In the genomic region with DNA sequence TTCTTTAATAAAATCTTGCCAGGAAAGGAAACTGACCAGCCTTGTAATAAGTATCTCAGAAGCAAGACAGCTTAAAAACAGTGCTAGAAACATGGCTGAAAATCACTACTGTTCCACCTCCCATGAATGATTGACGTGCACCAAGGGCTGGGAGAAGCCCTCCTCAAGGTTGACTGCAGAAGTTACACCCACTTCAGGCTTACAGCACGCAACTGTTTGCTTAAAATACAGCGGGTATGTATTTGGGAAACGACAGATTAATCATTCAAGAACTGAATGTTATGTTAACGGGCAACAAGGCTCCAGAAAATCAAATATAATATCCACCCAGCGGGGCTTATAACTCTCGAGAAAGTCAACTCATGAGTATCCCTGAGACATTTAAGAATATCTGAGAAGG, we compare ENCODE assay signal across 16 cellular contexts. TPM values are rescaled to one million over a fixed set of nuclear protein-coding genes. Genes with fewer than 3 reads are reported as not detected.
DNase-seq lines count a peak whose midpoint lies in the region; ATAC-seq, FAIRE-seq and TF ChIP-seq lines count a peak whose summit lies in the region.
"Had no signal": no experiment of that assay in that cellular context is flagged by ENCODE, and none has a peak within 500 bp of the region (broad histone marks: within the 10 kb centered on the region; RNA-seq: fewer than 3 reads in every experiment).

No MANE protein-coding gene starts in this region.

- ATAC-seq in gastrocnemius medialis = no peak
- ATAC-seq: CD8-positive, alpha-beta T cell had no signal

- 46 to 51% methylated on average over 7 of the region's 7 CpGs for WGBS in thyroid gland, 2 donors

- FAIRE-seq in RCC 7860 (lab: Jason Lieb, UNC) = peak; percentile 62

- no peak for DNase-seq in HEK293T (ENCODE audit: extremely low spot score)
- DNase-seq in RCC 7860 (ENCODE audit: low spot score) = peak; percentile 40
- peak; percentile 85 for DNase-seq in kidney tubule cell (ENCODE audit: low spot score)
- peak; percentile 30 to 31 for DNase-seq in thyroid gland
- no peak for DNase-seq in nucleus accumbens (lab: John Stamatoyannopoulos, UW)
- DNase-seq in gastrocnemius medialis = no peak
- no peak for DNase-seq in NCI-H1436 (lab: John Stamatoyannopoulos, UW)
- DNase-seq: CD8-positive, alpha-beta T cell; GOT3; HFFc6; NCI-H1105 treated with DMSO at 0.1 percent for 48 hours; NCI-H1930; NCI-H524 treated with DMSO at 0.1 percent for 48 hours; OCI-M1; SK-N-SH had no signal

- peak overlapping the region; percentile 71 to 88 (median 78) for H3K27ac ChIP-seq in thyroid gland
- H3K27ac ChIP-seq in gastrocnemius medialis = no peak overlapping the region
- H3K27ac ChIP-seq: RWPE1 had no signal

- TF ChIP-seq CTCF in thyroid gland (IDR thresholded peaks at IDR 0.05) (no peak), gastrocnemius medialis (IDR thresholded peaks at IDR 0.05 in 4 of 5, conservative IDR thresholded peaks at IDR 0.05 in 1 of 5) (no peak)

- POLR2A ChIA-PET in HEK293T (lab: Yijun Ruan, JAX) = no interaction called here

- H3K4me1 ChIP-seq in thyroid gland (peaks cover 16 to 22% of the 10 kb centered on the region in 2 donors), gastrocnemius medialis (no peaks in the 10 kb centered on the region)

- in situ Hi-C loops in gastrocnemius medialis (cut with MboI; ENCODE audit: low sequenced_read_pairs in 4 of 4) = no loop called here

- H3K27me3 ChIP-seq in thyroid gland (no peaks in the 10 kb centered on the region), gastrocnemius medialis (no peaks in the 10 kb centered on the region)

- TF ChIP-seq POLR2A in thyroid gland (IDR thresholded peaks at IDR 0.05) = no peak
- no peak for TF ChIP-seq POLR2A in gastrocnemius medialis (IDR thresholded peaks at IDR 0.05)

- H3K9me3 ChIP-seq in thyroid gland = no peaks in the 10 kb centered on the region
- peaks cover 0 to 4% (median 0%) of the 10 kb centered on the region in 3 donors for H3K9me3 ChIP-seq in gastrocnemius medialis
- H3K9me3 ChIP-seq: SK-N-SH had no signal

- no peak overlapping the region for H3K4me3 ChIP-seq in thyroid gland (replicated peaks in 1 of 3)
- H3K4me3 ChIP-seq in gastrocnemius medialis = no peak overlapping the region

- CTCF ChIA-PET in HEK293T (lab: Yijun Ruan, JAX) = no interaction called here

- intact Hi-C loops in thyroid gland (cut with DNase I) (no loop called here), gastrocnemius medialis (cut with DNase I; ENCODE audit: low total_unique reads) (no loop called here)

- H3K36me3 ChIP-seq in thyroid gland = no peaks in the 10 kb centered on the region
- H3K36me3 ChIP-seq in gastrocnemius medialis = no peaks in the 10 kb centered on the region

TF ChIP-seq in HEK293T, 16 proteins besides CTCF, POLR2A, EP300 and RAD21:
- TF ChIP-seq, protein P1, sequence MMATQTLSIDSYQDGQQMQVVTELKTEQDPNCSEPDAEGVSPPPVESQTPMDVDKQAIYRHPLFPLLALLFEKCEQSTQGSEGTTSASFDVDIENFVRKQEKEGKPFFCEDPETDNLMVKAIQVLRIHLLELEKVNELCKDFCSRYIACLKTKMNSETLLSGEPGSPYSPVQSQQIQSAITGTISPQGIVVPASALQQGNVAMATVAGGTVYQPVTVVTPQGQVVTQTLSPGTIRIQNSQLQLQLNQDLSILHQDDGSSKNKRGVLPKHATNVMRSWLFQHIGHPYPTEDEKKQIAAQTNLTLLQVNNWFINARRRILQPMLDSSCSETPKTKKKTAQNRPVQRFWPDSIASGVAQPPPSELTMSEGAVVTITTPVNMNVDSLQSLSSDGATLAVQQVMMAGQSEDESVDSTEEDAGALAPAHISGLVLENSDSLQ (IDR thresholded peaks at IDR 0.05) = peak; percentile 52
- TF ChIP-seq ELF4 (IDR thresholded peaks at IDR 0.05) (no peak), FOXA1 (IDR thresholded peaks at IDR 0.05) (no peak)
TF ChIP-seq in HEK293T: peak in this region for 1.

RNA-seq across cellular contexts. Expression of a gene that starts 22.1 kb away (rescaled TPM):
- total RNA-seq in thyroid gland (10 to 100 TPM; 12.7 to 17.4 (median 14.3) TPM), gastrocnemius medialis (1 to 10 TPM; 1.5 to 4.1 (median 1.7) TPM)
- total RNA-seq: CD8-positive, alpha-beta T cell had no signal

Comparison
In these comparisons a context has a peak if more than half of its experiments do, and no peak if none do; other contexts are left out.
1. DNase-seq: peak in RCC 7860 (single experiment), kidney tubule cell (single experiment) and thyroid gland (2 of 2); none in HEK293T (single experiment), nucleus accumbens (0 of 56), gastrocnemius medialis (0 of 2) and NCI-H1436 (single experiment).
2. H3K27ac ChIP-seq: peak in thyroid gland (3 of 3); none in gastrocnemius medialis (0 of 4).